Comparison of ENCODE assay signal across 8 cellular contexts in genomic region chrX:150897371-150898319, GRCh38. TPM values are rescaled to one million over a fixed set of nuclear protein-coding genes. Genes with fewer than 3 reads are reported as not detected.
DNase-seq lines count a peak whose midpoint lies in the region; ATAC-seq, FAIRE-seq and TF ChIP-seq lines count a peak whose summit lies in the region.

No MANE protein-coding gene starts in this region.

- H3K9me3 ChIP-seq in small intestine (ENCODE audit: control insufficient read depth, low read depth): no peaks in the 10 kb centered on the region

- DNase-seq in D341Med (ENCODE audit: low spot score): peak; percentile 18
- DNase-seq in SK-N-DZ (ENCODE audit: low spot score): peak; percentile 27
- DNase-seq in anterior cingulate cortex (lab: John Stamatoyannopoulos, UW): peak in 30 of 58 donors; percentile 1 to 47 (median 9)
- peak; percentile 10 for DNase-seq in small intestine
- DNase-seq in omental fat pad (ENCODE audit: low spot score): no peak

- FAIRE-seq in small intestine (lab: Jason Lieb, UNC): no peak

- no peaks in the 10 kb centered on the region for H3K27me3 ChIP-seq in small intestine (ENCODE audit: control insufficient read depth in 2 of 2, insufficient read depth in 2 of 2, low read length in 2 of 2)

- peak overlapping the region; percentile 43 for H3K4me3 ChIP-seq in iPS-11a (ENCODE audit: low read depth, low read length)
- peak overlapping the region; percentile 57 to 69 for H3K4me3 ChIP-seq in small intestine (ENCODE audit: low read depth in 1 of 2, low read length in 2 of 2)

- TF ChIP-seq CTCF in omental fat pad (IDR thresholded peaks at IDR 0.05): no peak

- ATAC-seq in HG03066 (IDR thresholded peaks at IDR 0.05; ENCODE audit: low read depth, unreplicated experiment) (peak; percentile 4), HG02840 (IDR thresholded peaks at IDR 0.05; ENCODE audit: low FRiP score, unreplicated experiment) (no peak), omental fat pad (ENCODE audit: low FRiP score) (no peak)

- WGBS in small intestine, 3 donors: 5 to 25% (median 13%) methylated on average over 15 to 23 of the region's 23 CpGs

- H3K4me1 ChIP-seq in small intestine (ENCODE audit: control insufficient read depth in 2 of 2, insufficient read depth in 1 of 2, low read depth in 1 of 2, low read length in 1 of 2): no peaks in the 10 kb centered on the region

- peak overlapping the region; percentile 16 to 78 for H3K27ac ChIP-seq in small intestine (ENCODE audit: low read depth in 1 of 2, low read length in 1 of 2)

- H3K36me3 ChIP-seq in small intestine (ENCODE audit: control insufficient read depth in 2 of 2, insufficient read depth in 2 of 2, low read length in 2 of 2): no peaks in the 10 kb centered on the region

RNA-seq across cellular contexts. Expression of gene CD99L2, which starts 0.8 kb away (rescaled TPM):
- 35.1 and 35.7 TPM in 2 replicates for polyA plus RNA-seq in SK-N-DZ (2014; cell fraction: cytosol; rRNA removed)
- 11.5 and 12.5 TPM in 2 replicates for polyA plus RNA-seq in SK-N-DZ (2014; cell fraction: nucleus; rRNA removed)
- polyA plus RNA-seq in small intestine: 10 to 100 TPM in 1 of 3 donors, 1 to 10 TPM in 2; 5.9 to 20.5 (median 6.3) TPM
- total RNA-seq in omental fat pad: 10 to 100 TPM; 49.7 to 78.7 (median 58.1) TPM
